ENCODE assay signal across 17 cellular contexts in genomic region chr14:81432171-81432570, GRCh38. TPM values are rescaled to one million over a fixed set of nuclear protein-coding genes. Genes with fewer than 3 reads are reported as not detected.
DNase-seq lines count a peak whose midpoint lies in the region; ATAC-seq, FAIRE-seq and TF ChIP-seq lines count a peak whose summit lies in the region.
"Had no signal": no experiment of that assay in that cellular context is flagged by ENCODE, and none has a peak within 500 bp of the region (broad histone marks: within the 10 kb centered on the region; RNA-seq: fewer than 3 reads in every experiment).

No MANE protein-coding gene starts in this region.

- no peaks in the 10 kb centered on the region for H3K9me2 ChIP-seq in GM23248 (ENCODE audit: insufficient read depth)

- H3K4me2 ChIP-seq in GM23248 (ENCODE audit: unreplicated experiment) (no peak overlapping the region), K562 (ENCODE audit: insufficient read depth, low read length) (peak overlapping the region; percentile 59)

- no peaks in the 10 kb centered on the region for H3F3A ChIP-seq in GM23248 (ENCODE audit: insufficient read depth)

- no peaks in the 10 kb centered on the region for H3K36me3 Mint-ChIP-seq in glutamatergic neuron (ENCODE audit: unreplicated experiment)

- 1 to 4% methylated on average over 3 of the region's 3 CpGs for WGBS in GM23248 (ENCODE audit: low coverage in 1 of 2, low lambda C conversion rate in 2 of 2, missing lambda C conversion rate in 2 of 2), 2 experiments
- WGBS in K562 (ENCODE audit: insufficient coverage, low coverage, missing lambda C conversion rate), result 6% methylated on average over 3 of the region's 3 CpGs
- WGBS in right cardiac atrium, result 64% methylated on average over 3 of the region's 3 CpGs

- peaks cover 54% of the 10 kb centered on the region for H3K4me1 Mint-ChIP-seq in glutamatergic neuron (ENCODE audit: low read depth, unreplicated experiment)

- no peaks in the 10 kb centered on the region for H3K9me1 ChIP-seq in K562 (ENCODE audit: control insufficient read depth, insufficient read depth, low read length)

- CTCF ChIA-PET in K562 (lab: Yijun Ruan, JAX; ENCODE audit: low intra/inter-chr PET ratio), result no interaction called here

- H3K9me3 ChIP-seq in GM23248 (ENCODE audit: low read depth) (no peaks in the 10 kb centered on the region), K562 (replicated peaks; ENCODE audit: control insufficient read depth, insufficient read depth, low read depth, low read length) (no peaks in the 10 kb centered on the region), right cardiac atrium (ENCODE audit: control insufficient read depth, low read length) (no peaks in the 10 kb centered on the region)

- TF ChIP-seq POLR2A in K562 (conservative IDR thresholded peaks at IDR 0.05), result no peak

- POLR2A ChIA-PET in K562 (lab: Yijun Ruan, JAX), result no interaction called here

- peak; percentile 68 for TF ChIP-seq EP300 in K562 (IDR thresholded peaks at IDR 0.05; ENCODE audit: low read length)

- TF ChIP-seq RAD21 in K562 (CRISPR knock-in tag; conservative IDR thresholded peaks at IDR 0.05 in 1 of 2, IDR thresholded peaks at IDR 0.05 in 1 of 2), result no peak; a peak in 1 of 4 replicates

- peak; percentile 73 for FAIRE-seq in K562 (lab: Jason Lieb, UNC)
- FAIRE-seq: GM12878, GM18507, RCC 7860 had no signal

- no peak overlapping the region for H3K4me3 ChIP-seq in GM23248
- no peak overlapping the region for H3K4me3 ChIP-seq in K562
- no peak overlapping the region for H3K4me3 ChIP-seq in right cardiac atrium (ENCODE audit: low read length)
- H3K4me3 ChIP-seq: GM12878 had no signal

- H3K27ac Mint-ChIP-seq in glutamatergic neuron (ENCODE audit: unreplicated experiment), result peak overlapping the region; percentile 69

- intact Hi-C loops in K562 (cut with micrococcal nuclease), result loop anchor here (5.0 kb wide), 1 partner anchor 130 kb away; no protein-coding TSS in a partner anchor
- intact Hi-C loops in right cardiac atrium (cut with DNase I), result no loop called here

- in situ Hi-C loops in GM23248 (cut with MboI), result no loop called here
- in situ Hi-C loops in K562 (cut with MboI), result no loop called here

- H3K9me3 Mint-ChIP-seq in glutamatergic neuron (ENCODE audit: unreplicated experiment), result peaks cover 6% of the 10 kb centered on the region

- no peak for ATAC-seq in K562
- no peak for ATAC-seq in right cardiac atrium
- ATAC-seq: GM12878, HCT116 had no signal

- no peak overlapping the region for H2AFZ ChIP-seq in GM23248
- no peak overlapping the region for H2AFZ ChIP-seq in K562 (ENCODE audit: low read depth, low read length)

- TF ChIP-seq CTCF in K562 (IDR thresholded peaks at IDR 0.05 in 2 of 3, conservative IDR thresholded peaks at IDR 0.05 in 1 of 3; ENCODE audit: insufficient read depth in 2 of 3, low read depth in 1 of 3, low read length in 3 of 3) (no peak), glutamatergic neuron (IDR thresholded peaks at IDR 0.05; ENCODE audit: partially characterized antibody, unreplicated experiment) (no peak), GM10266 (IDR thresholded peaks at IDR 0.05; ENCODE audit: control insufficient read depth, insufficient read depth, low read depth, missing control alignments) (no peak)

- H3K36me3 ChIP-seq in GM23248 (ENCODE audit: low read depth) (no peaks in the 10 kb centered on the region), K562 (ENCODE audit: control insufficient read depth, insufficient read depth, low read length) (peaks cover 23% of the 10 kb centered on the region)

- no TSS peak for BruUV-seq in K562 (replicated peaks; lab: Mats Ljungman, UMichigan)

- H3K9ac ChIP-seq in GM23248 (no peak overlapping the region), K562 (ENCODE audit: insufficient read depth in 1 of 2, low read depth in 2 of 2, low read length in 2 of 2) (peak overlapping the region in 1 of 2 experiments; percentile 23; a peak in 1 of 4 replicates)

- H3K4me1 ChIP-seq in GM23248 (ENCODE audit: insufficient read depth), result no peaks in the 10 kb centered on the region
- peaks cover 33 to 65% of the 10 kb centered on the region in 2 experiments for H3K4me1 ChIP-seq in K562 (replicated peaks in 1 of 2; ENCODE audit: control insufficient read depth in 2 of 2, insufficient read depth in 2 of 2, low read length in 2 of 2)
- no peaks in the 10 kb centered on the region for H3K4me1 ChIP-seq in right cardiac atrium (ENCODE audit: control insufficient read depth, insufficient read depth, low read length)

- no peaks in the 10 kb centered on the region for H4K20me1 ChIP-seq in GM23248 (ENCODE audit: insufficient read depth)
- H4K20me1 ChIP-seq in K562 (replicated peaks; ENCODE audit: control insufficient read depth, insufficient read depth, low read length), result no peaks in the 10 kb centered on the region

- H3K27me3 ChIP-seq in GM23248 (replicated peaks; ENCODE audit: insufficient read depth), result peaks cover 67% of the 10 kb centered on the region
- no peaks in the 10 kb centered on the region for H3K27me3 ChIP-seq in K562 (ENCODE audit: control insufficient read depth in 2 of 2, insufficient read depth in 2 of 2, low read length in 2 of 2)
- no peaks in the 10 kb centered on the region for H3K27me3 ChIP-seq in right cardiac atrium (ENCODE audit: control insufficient read depth, insufficient read depth)

- H3K79me2 ChIP-seq in GM23248 (ENCODE audit: insufficient read depth) (no peaks in the 10 kb centered on the region), K562 (ENCODE audit: control insufficient read depth, insufficient read depth, low read length) (peaks cover 92% of the 10 kb centered on the region)

- peak overlapping the region; percentile 99 for H3K4me3 Mint-ChIP-seq in glutamatergic neuron (ENCODE audit: unreplicated experiment)

- H3K27ac ChIP-seq in GM23248, result no peak overlapping the region
- peak overlapping the region; percentile 60 for H3K27ac ChIP-seq in K562 (ENCODE audit: extremely low read depth, low read depth, low read length)
- H3K27ac ChIP-seq in right cardiac atrium (ENCODE audit: low read length), result no peak overlapping the region

- peaks cover 10% of the 10 kb centered on the region for H3K27me3 Mint-ChIP-seq in glutamatergic neuron (ENCODE audit: unreplicated experiment)

- peak; percentile 33 for DNase-seq in GM23248
- peak; percentile 71 for DNase-seq in OCI-M1 (lab: John Stamatoyannopoulos, UW)
- peak; percentile 18 to 70 (median 29) for DNase-seq in K562 (ENCODE audit: extremely low read depth in 1 of 4, low spot score in 3 of 4)
- no peak for DNase-seq in glutamatergic neuron
- no peak for DNase-seq in activated effector memory CD4-positive, alpha-beta T cell treated with Interleukin-2 at 50 U/mL for 16 hours
- no peak for DNase-seq in right cardiac atrium
- DNase-seq in GM10266 (ENCODE audit: extremely low spot score), result no peak
- DNase-seq in mesenteric fat pad (ENCODE audit: low spot score), result no peak
- DNase-seq: COR-L47, DMS53, NCI-H2029 treated with DMSO at 0.1 percent for 48 hours, NCI-H510A treated with DMSO at 0.1 percent for 48 hours, SIG-M5 had no signal

TF ChIP-seq in K562, 482 proteins besides CTCF, POLR2A, EP300 and RAD21 (continues in another document):
- TF ChIP-seq KLF16 (IDR thresholded peaks at IDR 0.05), result 0 out of 2 replicates have a peak, but pooled peaks have one; percentile 57
- TF ChIP-seq TCF3 (CRISPR knock-in tag; IDR thresholded peaks at IDR 0.05), result peak; percentile 68
- TF ChIP-seq RCOR1 (IDR thresholded peaks at IDR 0.05; ENCODE audit: borderline replicate concordance in 1 of 2, low read depth in 2 of 2, low read length in 2 of 2), result peak in 1 of 2 experiments; percentile 13; a peak in 1 of 4 replicates
- peak; percentile 60 for TF ChIP-seq SMARCE1 (IDR thresholded peaks at IDR 0.05)
- TF ChIP-seq HEY1 (CRISPR knock-in tag; IDR thresholded peaks at IDR 0.05; ENCODE audit: borderline replicate concordance), result 0 out of 2 replicates have a peak, but pooled peaks have one; percentile 18
- TF ChIP-seq MAFF (IDR thresholded peaks at IDR 0.05; ENCODE audit: low read length), result peak; percentile 41; the same call in 1 of the 2 replicates
- peak; percentile 82 for TF ChIP-seq FOSL1 (tag; conservative IDR thresholded peaks at IDR 0.05)
- no peak for TF ChIP-seq TBL1XR1 (IDR thresholded peaks at IDR 0.05; ENCODE audit: low read length in 2 of 2)
- peak; percentile 49 for TF ChIP-seq ZNF316 (IDR thresholded peaks at IDR 0.05)
- TF ChIP-seq MYC (IDR thresholded peaks at IDR 0.05; ENCODE audit: low read depth, low read length), result 0 out of 2 replicates have a peak, but pooled peaks have one; percentile 20
- TF ChIP-seq MYC (CRISPR knock-in tag; IDR thresholded peaks at IDR 0.05; ENCODE audit: borderline replicate concordance, low read depth), result no peak
- no peak for TF ChIP-seq ZKSCAN1 (IDR thresholded peaks at IDR 0.05; ENCODE audit: low read depth, low read length)
- TF ChIP-seq ETV6 (IDR thresholded peaks at IDR 0.05; ENCODE audit: borderline replicate concordance in 1 of 2, low read depth in 2 of 2, low read length in 1 of 2), result no peak
- TF ChIP-seq ETV6 (CRISPR knock-in tag; IDR thresholded peaks at IDR 0.05; ENCODE audit: borderline replicate concordance), result no peak

RNA-seq across cellular contexts. Expression of gene STON2, which starts 32.0 kb away (rescaled TPM):
- total RNA-seq in GM23248 (2014; rRNA removed; shearing (Covaris generic)), result not detected in 2 replicates
- polyA plus RNA-seq in GM23248 (2016; fragmentation: Nextera tagmentation; extraction: Ambion mirVana), result 0.14 TPM in 1 of 2 replicates, not detected in the other
- 206 and 247 TPM in 2 replicates for total RNA-seq in K562 (2011; cell fraction: chromatin; rRNA removed; ENCODE audit: low replicate concordance)
- total RNA-seq in K562 (2011; cell fraction: nucleolus; rRNA removed), result 93.6 and 103 TPM in 2 replicates
- total RNA-seq in K562 (2011; cell fraction: nucleoplasm; rRNA removed), result 120 and 144 TPM in 2 replicates
- total RNA-seq in K562 (2014; rRNA removed), result 54.6 and 61.6 TPM in 2 replicates
- total RNA-seq in K562 (2014; rRNA removed; fragmentation: Illumina TruSeq; extraction: Trizol), result 90.6 and 106 TPM in 2 replicates
- 68.5 and 69.6 TPM in 2 replicates for total RNA-seq in K562 (2015; rRNA removed; fragmentation: Illumina TruSeq; extraction: Trizol)
- 89.4 and 99.3 TPM in 2 replicates for total RNA-seq in K562 (2021)
- 53.5 and 54.6 TPM in 2 replicates for polyA plus RNA-seq in K562 (2011; rRNA removed)
- 28.3 and 33.4 TPM in 2 replicates for polyA plus RNA-seq in K562 (2011; cell fraction: cytosol; rRNA removed)
- polyA plus RNA-seq in K562 (2011; cell fraction: nucleus; rRNA removed), result 48.4 and 72.1 TPM in 2 replicates
- 18.9 and 21.5 TPM in 2 replicates for polyA plus RNA-seq in K562 (2012)
- polyA plus RNA-seq in K562 (2014; fragmentation: Illumina TruSeq; extraction: Trizol), result 24.1 and 24.8 TPM in 2 replicates
- polyA plus RNA-seq in K562 (2014; fragmentation: Nextera tagmentation; extraction: Ambion mirVana), result 10 to 100 TPM in 1 of 2 experiments, 1 to 10 TPM in 1; 7.8 to 30.2 TPM
- polyA plus RNA-seq in K562 (2014; rRNA removed), result 20.2 and 24.9 TPM in 2 replicates
- 207 and 259 TPM in 2 replicates for polyA minus RNA-seq in K562 (2011; rRNA and poly(A)+ RNA removed)
- polyA minus RNA-seq in K562 (2011; cell fraction: cytosol; rRNA and poly(A)+ RNA removed), result 91.1 and 132 TPM in 2 replicates
- 127 and 151 TPM in 2 replicates for polyA minus RNA-seq in K562 (2011; cell fraction: nucleus; rRNA and poly(A)+ RNA removed)
- 278 TPM for total RNA-seq in glutamatergic neuron (ENCODE audit: unreplicated experiment)
- 10 to 100 TPM in 1 of 4 donors, 1 to 10 TPM in 3; 8.2 to 20.1 (median 9.4) TPM for total RNA-seq in right cardiac atrium
- polyA plus RNA-seq in right cardiac atrium, result 2.0 TPM
- 20.8 TPM for total RNA-seq in mesenteric fat pad

Comparison
In these comparisons a context has a peak if more than half of its experiments do, and no peak if none do; other contexts are left out.
1. DNase-seq: peak in GM23248 (single experiment), OCI-M1 (single experiment) and K562 (4 of 4); none in glutamatergic neuron (single experiment), activated effector memory CD4-positive, alpha-beta T cell treated with Interleukin-2 at 50 U/mL for 16 hours (single experiment), right cardiac atrium (0 of 3), GM10266 (single experiment) and mesenteric fat pad (single experiment).